ENCODE assay signal across 1 cellular context in the genomic region with DNA sequence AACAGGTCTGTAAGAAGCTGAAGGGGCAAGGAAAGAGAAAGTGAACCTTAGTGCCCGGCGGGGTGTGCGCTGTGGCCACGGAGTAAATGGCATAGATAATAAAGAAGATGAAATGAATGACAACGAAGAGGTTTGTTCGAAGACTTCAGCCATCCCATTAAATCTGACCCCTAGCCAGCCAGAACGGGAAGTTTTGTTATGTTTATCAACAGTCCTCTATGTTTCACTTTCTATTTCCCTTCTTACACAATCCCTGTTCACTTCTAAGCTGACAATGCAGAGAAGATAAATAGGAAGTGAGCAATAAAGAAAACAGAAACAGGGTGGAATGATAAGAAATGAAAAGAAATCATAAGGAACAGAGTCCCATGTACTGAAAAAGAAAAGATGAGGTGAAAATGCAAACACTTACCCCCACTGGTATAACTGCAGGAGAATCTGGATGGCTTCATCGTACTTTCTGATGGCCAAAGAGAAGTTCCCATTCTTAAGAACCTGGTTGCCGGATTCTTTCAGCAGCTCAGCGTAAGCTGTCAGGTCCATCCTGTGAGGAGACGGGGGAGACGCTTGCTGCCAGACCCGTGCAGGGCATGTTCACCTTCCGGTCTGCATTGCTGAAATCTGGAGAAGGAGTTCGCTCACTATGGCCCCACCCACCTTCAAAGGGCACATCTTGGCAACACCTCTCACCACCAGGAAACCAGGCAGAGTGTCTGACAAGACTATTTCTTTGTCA.
TF ChIP-seq lines count a peak whose summit lies in the region.

No MANE protein-coding gene starts in this region.

TF ChIP-seq in WTC11, 78 proteins besides CTCF, POLR2A, EP300 and RAD21 (continued from another document):
- TF ChIP-seq ZSCAN18 (CRISPR knock-in tag; IDR thresholded peaks at IDR 0.05) = no peak
- TF ChIP-seq, protein P1, sequence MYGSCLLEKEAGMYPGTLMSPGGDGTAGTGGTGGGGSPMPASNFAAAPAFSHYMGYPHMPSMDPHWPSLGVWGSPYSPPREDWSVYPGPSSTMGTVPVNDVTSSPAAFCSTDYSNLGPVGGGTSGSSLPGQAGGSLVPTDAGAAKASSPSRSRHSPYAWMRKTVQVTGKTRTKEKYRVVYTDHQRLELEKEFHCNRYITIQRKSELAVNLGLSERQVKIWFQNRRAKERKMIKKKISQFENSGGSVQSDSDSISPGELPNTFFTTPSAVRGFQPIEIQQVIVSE (CRISPR knock-in tag; IDR thresholded peaks at IDR 0.05; ENCODE audit: borderline replicate concordance) = no peak
